ENCODE assay signal across 10 cellular contexts in genomic region chr12:123095074-123095694, GRCh38. TPM values are rescaled to one million over a fixed set of nuclear protein-coding genes. Genes with fewer than 3 reads are reported as not detected.
DNase-seq lines count a peak whose midpoint lies in the region; ATAC-seq and TF ChIP-seq lines count a peak whose summit lies in the region.
"Had no signal": no experiment of that assay in that cellular context is flagged by ENCODE, and none has a peak within 500 bp of the region (broad histone marks: within the 10 kb centered on the region; RNA-seq: fewer than 3 reads in every experiment).

No MANE protein-coding gene starts in this region.

- peaks cover 30% of the 10 kb centered on the region; the same call in 1 of the 2 replicates for H3K36me3 ChIP-seq in BLaER1
- H3K36me3 ChIP-seq in rectal smooth muscle tissue (ENCODE audit: control insufficient read depth, insufficient read depth, low read length): no peaks in the 10 kb centered on the region

- H3K27me3 ChIP-seq in BLaER1 (no peaks in the 10 kb centered on the region), right cardiac atrium (ENCODE audit: control insufficient read depth, insufficient read depth) (no peaks in the 10 kb centered on the region), rectal smooth muscle tissue (ENCODE audit: control insufficient read depth, insufficient read depth, low read length) (no peaks in the 10 kb centered on the region)

- no peak for TF ChIP-seq CTCF in RWPE1 (conservative IDR thresholded peaks at IDR 0.05; ENCODE audit: low read depth)

- H4K20me1 ChIP-seq in BLaER1: peaks cover 51% of the 10 kb centered on the region; the same call in 1 of the 2 replicates

- H3K4me3 Mint-ChIP-seq in activated T-cell treated with anti-CD3 and anti-CD28 coated beads, Interleukin-2, amount 50 U/mL, for 72 hours: no peak overlapping the region

- H3K9me3 ChIP-seq in BLaER1 (no peaks in the 10 kb centered on the region), right cardiac atrium (ENCODE audit: control insufficient read depth, low read length) (no peaks in the 10 kb centered on the region)

- H3K4me1 Mint-ChIP-seq in activated T-cell treated with anti-CD3 and anti-CD28 coated beads, Interleukin-2, amount 50 U/mL, for 72 hours (ENCODE audit: low read depth): peaks cover 11% of the 10 kb centered on the region

- H3K4me3 ChIP-seq in BLaER1: no peak overlapping the region
- H3K4me3 ChIP-seq in right cardiac atrium (ENCODE audit: low read length): no peak overlapping the region
- H3K4me3 ChIP-seq in rectal smooth muscle tissue (ENCODE audit: low read length): peak overlapping the region; percentile 10

- POLR2A ChIA-PET in RWPE1 (lab: Yijun Ruan, JAX; ENCODE audit: low non-redundant PET): no interaction called here

- intact Hi-C loops in right cardiac atrium (cut with DNase I): loop anchor here in 1 of 4 donors (10.0 kb wide), 1 partner anchor 50 kb away; no protein-coding TSS in a partner anchor

- DNase-seq in RWPE1 (ENCODE audit: low spot score) (no peak), right cardiac atrium (peak; percentile 70 to 86 (median 86)), cerebellar nuclear complex (lab: John Stamatoyannopoulos, UW) (no peak)
- DNase-seq in activated T-cell treated with anti-CD3 and anti-CD28 coated beads, Interleukin-2, amount 50 U/mL, for 72 hours: no peak
- DNase-seq: activated T-cell treated with anti-CD3 and anti-CD28 coated beads for 4 hours had no signal

- no peak overlapping the region for H3K27ac Mint-ChIP-seq in activated T-cell treated with anti-CD3 and anti-CD28 coated beads, Interleukin-2, amount 50 U/mL, for 72 hours

- H3K27me3 Mint-ChIP-seq in activated T-cell treated with anti-CD3 and anti-CD28 coated beads, Interleukin-2, amount 50 U/mL, for 72 hours (ENCODE audit: low read depth): no peaks in the 10 kb centered on the region

- CTCF ChIA-PET in RWPE1 (lab: Yijun Ruan, JAX): interaction anchor here (0.6 to 1.3 kb wide), 3 partner anchors 48 to 1268 kb away, joined by 4 read pairs; no protein-coding TSS in a partner anchor

- WGBS in right cardiac atrium: 58% methylated on average over 20 of the region's 20 CpGs

- H3K27ac ChIP-seq in BLaER1 (0 out of 2 replicates have a peak overlapping the region, but pooled peaks have one; percentile 13), RWPE1 (peak overlapping the region; percentile 36), right cardiac atrium (ENCODE audit: low read length) (peak overlapping the region; percentile 74), rectal smooth muscle tissue (ENCODE audit: low read depth, low read length) (peak overlapping the region; percentile 57)
- H3K27ac ChIP-seq: VCaP had no signal

- ATAC-seq in right cardiac atrium: peak in 1 of 2 donors; percentile 15
- ATAC-seq in HG03097 (IDR thresholded peaks at IDR 0.05; ENCODE audit: low FRiP score, unreplicated experiment): no peak
- no peak for ATAC-seq in GM21447 (IDR thresholded peaks at IDR 0.05; ENCODE audit: unreplicated experiment)
- no peak for ATAC-seq in activated T-cell treated with anti-CD3 and anti-CD28 coated beads, Interleukin-2, amount 50 U/mL, for 72 hours (replicated peaks in 1 of 2)

- H3K4me1 ChIP-seq in BLaER1 (peaks cover 58% of the 10 kb centered on the region), right cardiac atrium (ENCODE audit: control insufficient read depth, insufficient read depth, low read length) (peaks cover 41% of the 10 kb centered on the region), rectal smooth muscle tissue (ENCODE audit: control insufficient read depth, insufficient read depth, low read length) (peaks cover 30% of the 10 kb centered on the region)

- H3K9ac ChIP-seq in BLaER1 (no peak overlapping the region), rectal smooth muscle tissue (ENCODE audit: low read length) (no peak overlapping the region)

- H3K36me3 Mint-ChIP-seq in activated T-cell treated with anti-CD3 and anti-CD28 coated beads, Interleukin-2, amount 50 U/mL, for 72 hours (ENCODE audit: insufficient read depth in 2 of 2): no peaks in the 10 kb centered on the region

- H3K4me2 ChIP-seq in BLaER1: peak overlapping the region; percentile 35

- no peaks in the 10 kb centered on the region for H3K9me3 Mint-ChIP-seq in activated T-cell treated with anti-CD3 and anti-CD28 coated beads, Interleukin-2, amount 50 U/mL, for 72 hours

RNA-seq across cellular contexts. Expression of gene PITPNM2, which starts 55.7 kb away (rescaled TPM):
- 10 to 100 TPM; 19.4 to 26.8 (median 20.9) TPM for total RNA-seq in right cardiac atrium
- polyA plus RNA-seq in right cardiac atrium: 10.8 TPM
- 10 to 100 TPM; 14.1 to 18.1 TPM for total RNA-seq in activated T-cell treated with anti-CD3 and anti-CD28 coated beads, Interleukin-2, amount 50 U/mL, for 72 hours

Comparison
In these comparisons a context has a peak if more than half of its experiments do, and no peak if none do; other contexts are left out.
1. H3K27ac ChIP-seq: peak in every context shown above with its lines; median percentile 74 in right cardiac atrium; 57 in rectal smooth muscle tissue; 36 in RWPE1; 13 in BLaER1.
2. DNase-seq: peak in right cardiac atrium (3 of 3); none in RWPE1 (single experiment), cerebellar nuclear complex (0 of 2) and activated T-cell treated with anti-CD3 and anti-CD28 coated beads, Interleukin-2, amount 50 U/mL, for 72 hours (0 of 2).